ENCODE assay signal across 12 cellular contexts in genomic region chr17:79811888-79812205, GRCh38. TPM values are rescaled to one million over a fixed set of nuclear protein-coding genes. Genes with fewer than 3 reads are reported as not detected.
A peak's percentile ranks its signal among the peaks of the same experiment; 100 is the strongest.
DNase-seq lines count a peak whose midpoint lies in the region; ATAC-seq, FAIRE-seq and TF ChIP-seq lines count a peak whose summit lies in the region.
"Had no signal": no experiment of that assay in that cellular context is flagged by ENCODE, and none has a peak within 500 bp of the region (broad histone marks: within the 10 kb centered on the region; RNA-seq: fewer than 3 reads in every experiment).

No MANE protein-coding gene starts in this region.

- POLR2A ChIA-PET in A673 (lab: Charles Lee; ENCODE audit: low non-redundant PET) (interaction anchor here (1.5 kb wide), 1 partner anchor 23 kb away, joined by 6 read pairs; no protein-coding TSS in a partner anchor), Caco-2 (lab: Charles Lee) (interaction anchor here (0.5 to 2.9 kb wide), 6 partner anchors 10 to 70 kb away, joined by 4 to 22 read pairs (median 6); partner anchors contain the start of genes CBX4 and CBX8)
- POLR2A ChIA-PET in activated CD8-positive, alpha-beta T cell treated with anti-CD3 and anti-CD28 coated beads for 36 hours (lab: Charles Lee) = interaction anchor here (0.9 to 4.4 kb wide), 6 partner anchors 10 to 158 kb away, joined by 3 to 34 read pairs (median 5); partner anchors contain the start of genes CBX4 and CBX8

- peaks cover 6% of the 10 kb centered on the region for H3K4me1 Mint-ChIP-seq in Caco-2 (ENCODE audit: low read depth, unreplicated experiment)
- peaks cover 26% of the 10 kb centered on the region for H3K4me1 Mint-ChIP-seq in activated CD8-positive, alpha-beta T cell treated with anti-CD3 and anti-CD28 coated beads for 36 hours (ENCODE audit: low read depth)

- H4K20me1 ChIP-seq in keratinocyte (ENCODE audit: control insufficient read depth, extremely low read depth, insufficient read depth, low read length) = peaks cover 2% of the 10 kb centered on the region

- no peaks in the 10 kb centered on the region for H3K36me3 Mint-ChIP-seq in Caco-2 (ENCODE audit: insufficient read depth, unreplicated experiment)
- H3K36me3 Mint-ChIP-seq in activated CD8-positive, alpha-beta T cell treated with anti-CD3 and anti-CD28 coated beads for 36 hours (ENCODE audit: low read depth) = no peaks in the 10 kb centered on the region

- no peaks in the 10 kb centered on the region for H3K9me3 ChIP-seq in A673 (ENCODE audit: low read depth, low read length, poor library complexity, severe bottlenecking)
- H3K9me3 ChIP-seq in Caco-2 = no peaks in the 10 kb centered on the region
- no peaks in the 10 kb centered on the region for H3K9me3 ChIP-seq in keratinocyte (ENCODE audit: control insufficient read depth, low read depth, low read length)
- H3K9me3 ChIP-seq: MG63, pancreas, thyroid gland had no signal

- no peaks in the 10 kb centered on the region for H3K79me2 ChIP-seq in keratinocyte (ENCODE audit: control insufficient read depth, insufficient read depth, low read length)

- H3K9ac ChIP-seq in keratinocyte (ENCODE audit: control insufficient read depth, extremely low read depth, insufficient read depth, low read length) = no peak overlapping the region

- H3K27ac ChIP-seq in A673 (ENCODE audit: low read depth, low read length, poor library complexity, severe bottlenecking) (peak overlapping the region; percentile 85), keratinocyte (ENCODE audit: control insufficient read depth, insufficient read depth, low read length) (no peak overlapping the region)
- H3K27ac ChIP-seq: pancreas, thyroid gland had no signal

- TF ChIP-seq CTCF in A673 (conservative IDR thresholded peaks at IDR 0.05; ENCODE audit: low read depth, low read length) (no peak), Caco-2 (IDR thresholded peaks at IDR 0.05; ENCODE audit: insufficient read depth in 1 of 2, low read depth in 1 of 2, low read length in 1 of 2, severe bottlenecking in 1 of 2, unreplicated experiment in 1 of 2) (no peak), keratinocyte (optimal IDR thresholded peaks at IDR 0.05 in 1 of 3, IDR thresholded peaks at IDR 0.05 in 1 of 3, conservative IDR thresholded peaks at IDR 0.05 in 1 of 3; ENCODE audit: extremely low read depth in 1 of 3, insufficient read depth in 2 of 3, low read length in 3 of 3) (no peak)
- no peak for TF ChIP-seq CTCF in activated CD8-positive, alpha-beta T cell treated with anti-CD3 and anti-CD28 coated beads for 36 hours (IDR thresholded peaks at IDR 0.05)

- ATAC-seq in activated CD8-positive, alpha-beta T cell treated with anti-CD3 and anti-CD28 coated beads for 36 hours = no peak
- no peak for ATAC-seq in GM21515 (IDR thresholded peaks at IDR 0.05; ENCODE audit: unreplicated experiment)
- no peak for ATAC-seq in HG03378 (IDR thresholded peaks at IDR 0.05; ENCODE audit: unreplicated experiment)
- ATAC-seq in HG03045 (IDR thresholded peaks at IDR 0.05; ENCODE audit: unreplicated experiment) = no peak

- H3K4me2 ChIP-seq in keratinocyte (ENCODE audit: control insufficient read depth, extremely low read depth, insufficient read depth, low read depth, low read length) = peak overlapping the region; percentile 7

- no peak for FAIRE-seq in keratinocyte (lab: Jason Lieb, UNC)
- FAIRE-seq: pancreas had no signal

- H3K4me3 Mint-ChIP-seq in Caco-2 (ENCODE audit: unreplicated experiment) = peak overlapping the region; percentile 81
- H3K4me3 Mint-ChIP-seq in activated CD8-positive, alpha-beta T cell treated with anti-CD3 and anti-CD28 coated beads for 36 hours = peak overlapping the region; percentile 33

- no peak overlapping the region for H3K27ac Mint-ChIP-seq in Caco-2 (ENCODE audit: unreplicated experiment)
- no peak overlapping the region for H3K27ac Mint-ChIP-seq in activated CD8-positive, alpha-beta T cell treated with anti-CD3 and anti-CD28 coated beads for 36 hours

- no peaks in the 10 kb centered on the region for H3K9me1 ChIP-seq in keratinocyte (ENCODE audit: control insufficient read depth, extremely low read depth, insufficient read depth, low read length)

- no peaks in the 10 kb centered on the region for H3K27me3 Mint-ChIP-seq in Caco-2 (ENCODE audit: insufficient read depth, unreplicated experiment)
- H3K27me3 Mint-ChIP-seq in activated CD8-positive, alpha-beta T cell treated with anti-CD3 and anti-CD28 coated beads for 36 hours = peaks cover 57% of the 10 kb centered on the region

- DNase-seq in A673 (ENCODE audit: low spot score) = no peak
- DNase-seq in Caco-2 = no peak
- no peak for DNase-seq in activated CD8-positive, alpha-beta T cell treated with anti-CD3 and anti-CD28 coated beads for 36 hours
- no peak for DNase-seq in keratinocyte (ENCODE audit: low read depth, low spot score)
- DNase-seq in posterior vena cava (ENCODE audit: low spot score) = no peak
- DNase-seq: T-helper 9 cell, thyroid gland had no signal

- intact Hi-C loops in A673 (cut with micrococcal nuclease; ENCODE audit: unreplicated experiment) (loop anchor here (2.0 kb wide), 1 partner anchor 15 kb away; no protein-coding TSS in a partner anchor), Caco-2 (cut with micrococcal nuclease; ENCODE audit: unreplicated experiment) (loop anchor here (1.0 to 2.0 kb wide), 3 partner anchors 29 to 181 kb away; no protein-coding TSS in a partner anchor), posterior vena cava (cut with DNase I) (no loop called here)
- intact Hi-C loops in activated CD8-positive, alpha-beta T cell treated with anti-CD3 and anti-CD28 coated beads for 36 hours (cut with micrococcal nuclease) = no loop called here

- no peak overlapping the region for H2AFZ ChIP-seq in keratinocyte (ENCODE audit: control insufficient read depth, low read length)

- no peaks in the 10 kb centered on the region for H3K9me3 Mint-ChIP-seq in Caco-2 (ENCODE audit: unreplicated experiment)
- H3K9me3 Mint-ChIP-seq in activated CD8-positive, alpha-beta T cell treated with anti-CD3 and anti-CD28 coated beads for 36 hours = no peaks in the 10 kb centered on the region

- dilution Hi-C loops in keratinocyte (cut with MboI; ENCODE audit: extremely low pct_ligation_motif_present, low sequenced_read_pairs) = no loop called here

- no peaks in the 10 kb centered on the region for H3K27me3 ChIP-seq in A673 (replicated peaks; ENCODE audit: insufficient read depth, low read depth, low read length, poor library complexity)
- H3K27me3 ChIP-seq in Caco-2 (replicated peaks; ENCODE audit: control insufficient read depth, insufficient read depth, low read length) = no peaks in the 10 kb centered on the region
- peaks cover 89% of the 10 kb centered on the region for H3K27me3 ChIP-seq in keratinocyte (ENCODE audit: control insufficient read depth, extremely low read depth, insufficient read depth, low read length)

- H3K4me1 ChIP-seq in A673 (ENCODE audit: insufficient read depth, low read length, poor library complexity, severe bottlenecking) (peaks cover 23% of the 10 kb centered on the region), Caco-2 (peaks cover 36% of the 10 kb centered on the region), keratinocyte (ENCODE audit: control insufficient read depth, extremely low read depth, insufficient read depth, low read length) (peaks cover 5% of the 10 kb centered on the region)

- BruUV-seq in A673 (replicated peaks; lab: Mats Ljungman, UMichigan) = no TSS peak
- no TSS peak for BruUV-seq in Caco-2 (replicated peaks; lab: Mats Ljungman, UMichigan)

- CTCF ChIA-PET in A673 (lab: Charles Lee) (interaction anchor here (0.6 to 2.0 kb wide), 5 partner anchors 15 to 159 kb away, joined by 3 to 5 read pairs (median 3); partner anchors contain the start of gene CBX8), Caco-2 (lab: Charles Lee) (interaction anchor here (0.5 to 3.7 kb wide), 15 partner anchors 7 to 718 kb away, joined by 3 to 56 read pairs (median 4); partner anchors contain the start of genes CBX4 and CBX8)
- CTCF ChIA-PET in activated CD8-positive, alpha-beta T cell treated with anti-CD3 and anti-CD28 coated beads for 36 hours (lab: Charles Lee) = interaction anchor here (0.7 to 6.9 kb wide), 15 partner anchors 9 to 197 kb away, joined by 3 to 56 read pairs (median 4); partner anchors contain the start of genes CBX4 and CBX8

- H3K36me3 ChIP-seq in A673 (ENCODE audit: insufficient read depth, low read length, poor library complexity, severe bottlenecking) (no peaks in the 10 kb centered on the region), Caco-2 (ENCODE audit: control insufficient read depth, insufficient read depth, low read length) (no peaks in the 10 kb centered on the region), keratinocyte (ENCODE audit: control insufficient read depth in 2 of 2, extremely low read depth in 1 of 2, insufficient read depth in 2 of 2, low read length in 2 of 2) (no peaks in the 10 kb centered on the region)
- H3K36me3 ChIP-seq: MG63, pancreas, thyroid gland had no signal

- H3K4me3 ChIP-seq in A673 (ENCODE audit: low read depth, low read length, poor library complexity, severe bottlenecking) = peak overlapping the region; percentile 46
- no peak overlapping the region for H3K4me3 ChIP-seq in Caco-2 (ENCODE audit: low read depth, low read length)
- H3K4me3 ChIP-seq in keratinocyte (ENCODE audit: control insufficient read depth in 2 of 3, extremely low read depth in 1 of 3, insufficient read depth in 2 of 3, low read depth in 1 of 3, low read length in 3 of 3) = peak overlapping the region in 1 of 3 experiments; percentile 7
- H3K4me3 ChIP-seq: MG63, thyroid gland had no signal

RNA-seq across cellular contexts. Expression of gene CBX8, which starts 15.0 kb away (rescaled TPM):
- 24.5 and 27.0 TPM in 2 replicates for total RNA-seq in A673 (2021)
- total RNA-seq in Caco-2 (2022) = 34.3 and 36.6 TPM in 2 replicates
- 1 to 10 TPM; 7.0 to 9.4 TPM for total RNA-seq in activated CD8-positive, alpha-beta T cell treated with anti-CD3 and anti-CD28 coated beads for 36 hours
- polyA plus RNA-seq in keratinocyte = 0.22 to 0.49 TPM (median 0.24 TPM) in 3 replicates
- polyA plus RNA-seq in keratinocyte (2011; ENCODE audit: low read depth) = 0.31 TPM
- polyA plus RNA-seq in keratinocyte (2011; cell fraction: cytosol; rRNA removed) = 0.29 and 0.86 TPM in 2 replicates
- 0.67 and 1.5 TPM in 2 replicates for polyA plus RNA-seq in keratinocyte (2011; cell fraction: nucleus; rRNA removed)
- polyA plus RNA-seq in keratinocyte (2012; ENCODE audit: low replicate concordance) = 2.2 and 2.8 TPM in 2 replicates
- polyA minus RNA-seq in keratinocyte = 0.13 to 0.38 TPM (median 0.36 TPM) in 3 replicates
- polyA minus RNA-seq in keratinocyte (2011; cell fraction: cytosol; rRNA and poly(A)+ RNA removed) = not detected
- polyA minus RNA-seq in keratinocyte (2011; cell fraction: nucleus; rRNA and poly(A)+ RNA removed) = 0.53 and 1.9 TPM in 2 replicates
- 1 to 10 TPM; 4.4 to 5.1 TPM for total RNA-seq in posterior vena cava

RNA-seq across cellular contexts. Expression of gene CBX4, which starts 27.4 kb away (rescaled TPM):
- total RNA-seq in A673 (2021) (42.6 and 45.5 TPM in 2 replicates), Caco-2 (2022) (90.8 and 114 TPM in 2 replicates), posterior vena cava (10 to 100 TPM; 11.5 to 14.4 TPM)
- total RNA-seq in activated CD8-positive, alpha-beta T cell treated with anti-CD3 and anti-CD28 coated beads for 36 hours = 10 to 100 TPM; 23.9 to 28.0 TPM
- 5.4 to 11.0 TPM (median 7.0 TPM) in 3 replicates for polyA plus RNA-seq in keratinocyte
- 26.5 TPM for polyA plus RNA-seq in keratinocyte (2011; ENCODE audit: low read depth)
- polyA plus RNA-seq in keratinocyte (2011; cell fraction: cytosol; rRNA removed) = 3.5 and 6.7 TPM in 2 replicates
- polyA plus RNA-seq in keratinocyte (2011; cell fraction: nucleus; rRNA removed) = 9.5 and 9.7 TPM in 2 replicates
- 8.2 and 21.9 TPM in 2 replicates for polyA plus RNA-seq in keratinocyte (2012; ENCODE audit: low replicate concordance)
- 1.8 to 6.5 TPM (median 2.7 TPM) in 3 replicates for polyA minus RNA-seq in keratinocyte
- polyA minus RNA-seq in keratinocyte (2011; cell fraction: cytosol; rRNA and poly(A)+ RNA removed) = 17.5 TPM
- polyA minus RNA-seq in keratinocyte (2011; cell fraction: nucleus; rRNA and poly(A)+ RNA removed) = 12.8 and 12.9 TPM in 2 replicates

RNA-seq across cellular contexts. Expression of gene CBX2, which starts 33.9 kb away (rescaled TPM):
- total RNA-seq in A673 (2021) (59.5 and 66.4 TPM in 2 replicates), Caco-2 (2022) (50.0 and 52.8 TPM in 2 replicates), posterior vena cava (1 to 10 TPM; 1.6 to 1.8 TPM)
- total RNA-seq in activated CD8-positive, alpha-beta T cell treated with anti-CD3 and anti-CD28 coated beads for 36 hours = 1 to 10 TPM; 8.0 to 9.7 TPM
- 1.7 to 2.3 TPM (median 1.8 TPM) in 3 replicates for polyA plus RNA-seq in keratinocyte
- polyA plus RNA-seq in keratinocyte (2011; ENCODE audit: low read depth) = 0.32 TPM
- 1.1 and 1.8 TPM in 2 replicates for polyA plus RNA-seq in keratinocyte (2011; cell fraction: cytosol; rRNA removed)
- 3.6 and 4.7 TPM in 2 replicates for polyA plus RNA-seq in keratinocyte (2011; cell fraction: nucleus; rRNA removed)
- polyA plus RNA-seq in keratinocyte (2012; ENCODE audit: low replicate concordance) = 0.93 and 2.2 TPM in 2 replicates
- polyA minus RNA-seq in keratinocyte = 2.2 to 3.3 TPM (median 2.4 TPM) in 3 replicates
- 2.3 TPM for polyA minus RNA-seq in keratinocyte (2011; cell fraction: cytosol; rRNA and poly(A)+ RNA removed)
- polyA minus RNA-seq in keratinocyte (2011; cell fraction: nucleus; rRNA and poly(A)+ RNA removed) = 2.2 and 3.3 TPM in 2 replicates

Comparison
In these comparisons a context has a peak if more than half of its experiments do, and no peak if none do; other contexts are left out.
1. intact Hi-C loops: an anchor here in A673 (2.0 kb wide) and Caco-2 (1.0 to 2.0 kb wide); none called in activated CD8-positive, alpha-beta T cell treated with anti-CD3 and anti-CD28 coated beads for 36 hours and posterior vena cava.